In the genomic region with DNA sequence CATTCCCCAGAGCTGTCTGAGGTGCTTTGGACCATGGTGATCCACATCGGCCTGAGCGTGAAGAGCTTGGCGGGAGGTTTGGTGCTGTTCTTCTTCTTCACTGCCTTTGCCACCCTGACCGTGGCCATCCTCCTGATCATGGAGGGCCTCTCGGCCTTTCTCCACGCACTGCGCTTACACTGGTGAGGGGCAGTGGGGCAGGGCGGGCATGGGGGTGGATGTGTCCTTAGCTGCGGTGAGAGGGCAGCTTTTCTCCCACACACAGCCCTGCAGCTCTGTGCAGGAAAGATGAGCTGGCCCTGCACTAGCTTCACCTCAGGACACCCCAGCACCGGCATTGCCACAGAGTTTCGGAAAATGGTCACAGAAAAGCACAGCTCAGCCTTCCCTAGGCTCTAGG, we compare ENCODE assay signal across 13 cellular contexts.
"Had no signal": no experiment of that assay in that cellular context is flagged by ENCODE, and none has a peak within 500 bp of the region (broad histone marks: within the 10 kb centered on the region; RNA-seq: fewer than 3 reads in every experiment).

No MANE protein-coding gene starts in this region.

- ATAC-seq: activated T-helper 17 cell treated with anti-CD3 and anti-CD28 coated beads, Interleukin-2, amount 50 U/mL, for 72 hours; left colon; natural killer cell treated with Interleukin-12 subunit alpha and Interleukin-12 subunit beta and Interleukin-15 and Interleukin-18, amount 100 ng/mL, for 72 hours; stimulated activated naive CD8-positive, alpha-beta T cell treated with anti-CD3 and anti-CD28 coated beads, Interleukin-15, amount 100 ng/mL, for 72 hours; WTC11 had no signal

- H3K4me3 Mint-ChIP-seq: activated naive CD4-positive, alpha-beta T cell treated with anti-CD3 and anti-CD28 coated beads for 36 hours; activated T-helper 17 cell treated with anti-CD3 and anti-CD28 coated beads, Interleukin-2, amount 50 U/mL, for 72 hours; central memory CD8-positive, alpha-beta T cell; natural killer cell treated with Interleukin-12 subunit alpha and Interleukin-12 subunit beta and Interleukin-15 and Interleukin-18, amount 100 ng/mL, for 72 hours; stimulated activated naive CD8-positive, alpha-beta T cell treated with anti-CD3 and anti-CD28 coated beads, Interleukin-15, amount 100 ng/mL, for 72 hours; WTC11 had no signal

- H3K9me3 Mint-ChIP-seq: activated naive CD4-positive, alpha-beta T cell treated with anti-CD3 and anti-CD28 coated beads for 36 hours; activated T-helper 17 cell treated with anti-CD3 and anti-CD28 coated beads, Interleukin-2, amount 50 U/mL, for 72 hours; central memory CD8-positive, alpha-beta T cell; natural killer cell treated with Interleukin-12 subunit alpha and Interleukin-12 subunit beta and Interleukin-15 and Interleukin-18, amount 100 ng/mL, for 72 hours; stimulated activated naive CD8-positive, alpha-beta T cell treated with anti-CD3 and anti-CD28 coated beads, Interleukin-15, amount 100 ng/mL, for 72 hours; WTC11 had no signal

- H3K36me3 Mint-ChIP-seq: natural killer cell treated with Interleukin-12 subunit alpha and Interleukin-12 subunit beta and Interleukin-15 and Interleukin-18, amount 100 ng/mL, for 72 hours had no signal

- H3K27ac Mint-ChIP-seq: activated naive CD4-positive, alpha-beta T cell treated with anti-CD3 and anti-CD28 coated beads for 36 hours; activated T-helper 17 cell treated with anti-CD3 and anti-CD28 coated beads, Interleukin-2, amount 50 U/mL, for 72 hours; natural killer cell treated with Interleukin-12 subunit alpha and Interleukin-12 subunit beta and Interleukin-15 and Interleukin-18, amount 100 ng/mL, for 72 hours; stimulated activated naive CD8-positive, alpha-beta T cell treated with anti-CD3 and anti-CD28 coated beads, Interleukin-15, amount 100 ng/mL, for 72 hours; WTC11 had no signal

- H3K4me3 ChIP-seq: upper lobe of left lung had no signal

- H3K27me3 ChIP-seq: upper lobe of left lung had no signal

- DNase-seq: activated CD4-positive, alpha-beta T cell treated with anti-CD3 and anti-CD28 coated beads for 48 hours; activated naive CD4-positive, alpha-beta T cell treated with anti-CD3 and anti-CD28 coated beads for 36 hours; activated T-cell treated with anti-CD3 and anti-CD28 coated beads for 4 hours; dermis blood vessel endothelial cell; left colon; mammary epithelial cell; stimulated activated CD4-positive, alpha-beta T cell treated with anti-CD3 and anti-CD28 coated beads, Interleukin-4, amount 100 ng/mL, for 1 hour; stimulated activated naive CD8-positive, alpha-beta T cell treated with anti-CD3 and anti-CD28 coated beads, Interleukin-15, amount 100 ng/mL, for 72 hours; upper lobe of left lung had no signal

- H3K27me3 Mint-ChIP-seq: activated T-helper 17 cell treated with anti-CD3 and anti-CD28 coated beads, Interleukin-2, amount 50 U/mL, for 72 hours; stimulated activated naive CD8-positive, alpha-beta T cell treated with anti-CD3 and anti-CD28 coated beads, Interleukin-15, amount 100 ng/mL, for 72 hours had no signal

- H3K9me3 ChIP-seq: upper lobe of left lung had no signal
